ENCODE assay signal across 8 cellular contexts in the genomic region with DNA sequence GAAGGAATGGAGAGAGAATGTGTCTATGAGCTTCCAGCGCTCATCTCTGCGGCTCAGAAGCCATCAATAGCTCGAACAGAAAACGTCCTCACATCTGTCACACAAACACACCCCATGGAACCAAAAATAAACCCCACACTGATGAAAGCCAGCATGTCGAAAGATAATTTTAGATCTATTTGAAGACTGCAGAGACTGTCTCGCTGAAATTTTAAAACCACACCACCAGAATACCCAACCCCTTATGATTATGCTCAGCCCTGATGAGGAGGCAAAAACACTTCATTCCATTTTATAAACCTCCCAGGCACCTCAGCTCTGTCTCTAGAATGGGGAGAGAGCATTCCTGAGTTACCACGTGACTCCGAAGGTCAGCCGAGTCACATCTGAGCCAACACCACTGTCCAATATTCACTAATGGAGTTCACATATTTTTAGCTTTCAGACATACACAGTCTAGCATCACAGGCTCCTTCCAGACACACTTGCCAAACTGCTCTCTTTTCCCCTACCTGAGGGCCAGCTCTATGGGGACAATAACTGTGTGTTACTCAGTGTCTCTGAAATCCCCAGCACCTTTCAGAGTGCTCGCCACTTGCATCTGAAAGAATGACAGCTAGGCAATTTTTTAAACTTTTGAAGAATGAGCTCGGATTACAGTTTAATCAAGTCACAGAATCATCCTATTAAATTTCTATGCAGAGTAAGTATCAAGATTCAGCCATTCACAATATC.
DNase-seq lines count a peak whose midpoint lies in the region; ATAC-seq and TF ChIP-seq lines count a peak whose summit lies in the region.

No MANE protein-coding gene starts in this region.

- peak; percentile 38 for ATAC-seq in lung (ENCODE audit: insufficient read depth, low FRiP score)

- H3K36me3 ChIP-seq in lung (ENCODE audit: control insufficient read depth in 2 of 2, insufficient read depth in 2 of 2, low read length in 2 of 2) (no peaks in the 10 kb centered on the region), tibial artery (no peaks in the 10 kb centered on the region)

- H3K36me3 Mint-ChIP-seq in activated CD4-positive, alpha-beta T cell treated with anti-CD3 and anti-CD28 coated beads, Interleukin-2, amount 10 ng/mL, durations not matched to agents 24 days and 14 days (ENCODE audit: low read depth) = peaks cover 16% of the 10 kb centered on the region

- no peaks in the 10 kb centered on the region for H3K27me3 Mint-ChIP-seq in activated CD4-positive, alpha-beta T cell treated with anti-CD3 and anti-CD28 coated beads, Interleukin-2, amount 10 ng/mL, durations not matched to agents 24 days and 14 days

- intact Hi-C loops in activated CD4-positive, alpha-beta T cell treated with anti-CD3 and anti-CD28 coated beads, Interleukin-2, amount 10 ng/mL, durations not matched to agents 24 days and 14 days (cut with micrococcal nuclease) = loop anchor here (1.0 to 10.0 kb wide), 4 partner anchors 8 to 462 kb away; a partner anchor contains a TSS
- intact Hi-C loops in tibial artery (cut with DNase I; ENCODE audit: low total_unique reads) = no loop called here

- H3K27ac ChIP-seq in lung (ENCODE audit: low read depth in 1 of 2, low read length in 1 of 2) (peak overlapping the region; percentile 75 to 83), tibial artery (peak overlapping the region; percentile 11 to 20)

- no peaks in the 10 kb centered on the region for H3K9me3 Mint-ChIP-seq in activated CD4-positive, alpha-beta T cell treated with anti-CD3 and anti-CD28 coated beads, Interleukin-2, amount 10 ng/mL, durations not matched to agents 24 days and 14 days

- H3K4me1 ChIP-seq in lung (ENCODE audit: control insufficient read depth in 2 of 2, insufficient read depth in 2 of 2, low read length in 2 of 2) = peaks cover 18 to 31% of the 10 kb centered on the region in 2 donors
- H3K4me1 ChIP-seq in tibial artery = peaks cover 0 to 32% (median 26%) of the 10 kb centered on the region in 4 donors

- DNase-seq in activated CD4-positive, alpha-beta T cell treated with anti-CD3 and anti-CD28 coated beads, Interleukin-2, amount 10 ng/mL, durations not matched to agents 24 days and 14 days = peak; percentile 70
- DNase-seq in activated CD4-positive, alpha-beta T cell treated with anti-CD3 and anti-CD28 coated beads for 48 hours = no peak
- DNase-seq in astrocyte of the hippocampus (ENCODE audit: low read depth, low spot score) (peak; percentile 47), lung (ENCODE audit: low spot score) (no peak), tibial artery (no peak), NCI-H2029 (lab: John Stamatoyannopoulos, UW) (no peak), epidermal melanocyte (ENCODE audit: insufficient read length, low spot score) (no peak), DMS79 (lab: John Stamatoyannopoulos, UW) (no peak)

- H3K4me3 ChIP-seq in lung (no peak overlapping the region), tibial artery (no peak overlapping the region)

- no peaks in the 10 kb centered on the region for H3K27me3 ChIP-seq in lung (ENCODE audit: control insufficient read depth, insufficient read depth)
- H3K27me3 ChIP-seq in tibial artery = no peaks in the 10 kb centered on the region

- H3K4me1 Mint-ChIP-seq in activated CD4-positive, alpha-beta T cell treated with anti-CD3 and anti-CD28 coated beads, Interleukin-2, amount 10 ng/mL, durations not matched to agents 24 days and 14 days = peaks cover 71% of the 10 kb centered on the region

- WGBS in lung, 2 donors = 59 to 72% methylated on average over 11 of the region's 11 CpGs

- peak overlapping the region; percentile 88 for H3K27ac Mint-ChIP-seq in activated CD4-positive, alpha-beta T cell treated with anti-CD3 and anti-CD28 coated beads, Interleukin-2, amount 10 ng/mL, durations not matched to agents 24 days and 14 days

- H3K4me3 Mint-ChIP-seq in activated CD4-positive, alpha-beta T cell treated with anti-CD3 and anti-CD28 coated beads, Interleukin-2, amount 10 ng/mL, durations not matched to agents 24 days and 14 days = peak overlapping the region; percentile 83

- TF ChIP-seq CTCF in lung (IDR thresholded peaks at IDR 0.05; ENCODE audit: control extremely low read depth, extremely low read depth) (no peak), tibial artery (IDR thresholded peaks at IDR 0.05) (no peak)

- H3K9me3 ChIP-seq in lung (ENCODE audit: control insufficient read depth in 2 of 2, insufficient read depth in 1 of 2, low read length in 1 of 2) (no peaks in the 10 kb centered on the region), tibial artery (no peaks in the 10 kb centered on the region)

Comparison
In these comparisons a context has a peak if more than half of its experiments do, and no peak if none do; other contexts are left out.
1. DNase-seq: peak in activated CD4-positive, alpha-beta T cell treated with anti-CD3 and anti-CD28 coated beads, Interleukin-2, amount 10 ng/mL, durations not matched to agents 24 days and 14 days (single experiment) and astrocyte of the hippocampus (single experiment); none in activated CD4-positive, alpha-beta T cell treated with anti-CD3 and anti-CD28 coated beads for 48 hours (single experiment), lung (single experiment), tibial artery (0 of 2), NCI-H2029 (single experiment), epidermal melanocyte (single experiment) and DMS79 (single experiment).